ENCODE assay signal across 19 cellular contexts in genomic region chr12:113664224-113664681, GRCh38.
"Had no signal": no experiment of that assay in that cellular context is flagged by ENCODE, and none has a peak within 500 bp of the region (broad histone marks: within the 10 kb centered on the region; RNA-seq: fewer than 3 reads in every experiment).

No MANE protein-coding gene starts in this region.

- H3K27me3 ChIP-seq: vagina had no signal

- H3K9me3 Mint-ChIP-seq: activated T-helper 1 cell treated with anti-CD3 and anti-CD28 coated beads, Interleukin-12 subunit alpha, Interleukin-12 subunit beta, Interleukin-2, Interleukin-4 antibody, amounts not matched to agents 30 ng/mL and 10 ng/mL and 1 ng/mL, durations not matched to agents 14 hours and 24 hours and 36 hours had no signal

- H2AFZ ChIP-seq: parathyroid adenoma had no signal

- H3K9ac ChIP-seq: parathyroid adenoma had no signal

- H3K27ac ChIP-seq: foreskin keratinocyte, lower lobe of right lung, neutrophil, parathyroid adenoma, tibial nerve, vagina had no signal

- H3K4me3 ChIP-seq: lower lobe of right lung, tibial nerve, vagina had no signal

- DNase-seq: activated CD4-positive, alpha-beta T cell treated with anti-CD3 and anti-CD28 coated beads, Interleukin-2, amount 50 U/mL, for 1 hour; activated CD4-positive, CD25-positive, alpha-beta regulatory T cell; activated CD8-positive, alpha-beta memory T cell treated with anti-CD3 and anti-CD28 coated beads for 24 hours; anterior cingulate cortex; cortex of kidney; effector memory CD4-positive, alpha-beta T cell; foreskin keratinocyte; head of caudate nucleus; left cardiac atrium; lower lobe of right lung; midbrain; stimulated activated CD4-positive, alpha-beta T cell treated with anti-CD3 and anti-CD28 coated beads, Interleukin-4, amount 100 ng/mL, for 1 hour; stimulated activated naive CD4-positive, alpha-beta T cell; T-helper 17 cell had no signal

- H3K9me3 ChIP-seq: lower lobe of right lung, neutrophil, tibial nerve, vagina had no signal

- H3K27ac Mint-ChIP-seq: activated T-helper 1 cell treated with anti-CD3 and anti-CD28 coated beads, Interleukin-12 subunit alpha, Interleukin-12 subunit beta, Interleukin-2, Interleukin-4 antibody, amounts not matched to agents 30 ng/mL and 10 ng/mL and 1 ng/mL, durations not matched to agents 14 hours and 24 hours and 36 hours; T-helper 17 cell had no signal

- H3K79me2 ChIP-seq: parathyroid adenoma had no signal

- H3K4me3 Mint-ChIP-seq: activated T-helper 1 cell treated with anti-CD3 and anti-CD28 coated beads, Interleukin-12 subunit alpha, Interleukin-12 subunit beta, Interleukin-2, Interleukin-4 antibody, amounts not matched to agents 30 ng/mL and 10 ng/mL and 1 ng/mL, durations not matched to agents 14 hours and 24 hours and 36 hours; T-helper 17 cell had no signal

- H3K36me3 ChIP-seq: lower lobe of right lung, neutrophil, tibial nerve, vagina had no signal

- ATAC-seq: foreskin keratinocyte, left cardiac atrium, lower lobe of right lung, T-helper 17 cell had no signal

- H3K4me1 ChIP-seq: foreskin keratinocyte, lower lobe of right lung, parathyroid adenoma, tibial nerve, vagina had no signal

- H3K4me1 Mint-ChIP-seq: T-helper 17 cell had no signal
